In the genomic region with DNA sequence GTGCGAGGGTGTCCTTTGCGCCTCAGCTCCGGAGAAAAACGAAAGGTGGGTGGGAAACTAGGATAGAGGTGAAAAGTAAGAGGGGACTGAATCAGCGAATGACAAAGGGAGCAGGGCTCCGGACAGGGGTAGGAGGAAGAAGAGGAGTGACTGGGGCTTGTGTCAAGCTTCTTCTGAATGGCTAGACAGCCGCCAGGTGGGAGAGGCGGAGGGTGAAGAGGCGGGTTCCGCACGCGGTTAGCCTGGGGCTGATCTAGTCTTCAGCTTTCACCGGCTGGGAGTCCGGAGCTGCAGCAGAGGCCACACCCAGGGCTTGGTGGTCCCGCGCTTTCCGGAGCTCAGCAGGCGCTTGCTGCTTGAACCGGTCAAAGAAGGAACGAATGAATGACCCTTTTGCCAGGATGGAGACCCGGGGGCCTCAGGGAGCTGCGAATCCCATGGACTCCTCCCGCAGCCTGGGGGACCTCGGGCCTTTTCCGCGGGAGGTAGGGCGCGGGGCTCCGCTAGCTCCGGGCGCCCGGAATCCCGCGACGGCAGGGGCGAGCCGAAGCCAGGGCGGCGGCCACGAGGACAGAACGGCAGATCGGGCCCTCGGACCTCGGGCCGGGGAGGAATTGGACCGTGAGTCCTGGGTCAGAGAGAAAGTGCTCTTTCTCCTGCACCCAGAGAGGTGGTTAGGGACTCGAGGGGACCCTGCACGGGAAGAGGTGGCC, we compare ENCODE assay signal across 8 cellular contexts. TPM values are rescaled to one million over a fixed set of nuclear protein-coding genes. Genes with fewer than 3 reads are reported as not detected.
DNase-seq lines count a peak whose midpoint lies in the region; ATAC-seq and TF ChIP-seq lines count a peak whose summit lies in the region.

Gene C6orf141, plus strand, starts transcription at position 256 of the 713 bp plus-strand sequence. Its CDS starts 125 bp downstream, at position 381.

- peak within 1 kb of the TSS; percentile 15 for H3K4me3 ChIP-seq in lung
- H3K4me3 ChIP-seq in testis: peak within 1 kb of the TSS; percentile 58 to 62

- no peak within 1 kb of the TSS for H3K27ac ChIP-seq in CD4-positive, alpha-beta T cell (ENCODE audit: low read depth, low read length)
- no peak within 1 kb of the TSS for H3K27ac ChIP-seq in lung (ENCODE audit: low read depth in 1 of 2, low read length in 1 of 2)
- peak within 1 kb of the TSS; percentile 51 to 55 for H3K27ac ChIP-seq in testis

- CTCF ChIA-PET in CD4-positive, alpha-beta T cell (lab: Charles Lee): no interaction called here

- H3K9me3 Mint-ChIP-seq in CD4-positive, alpha-beta T cell: no peaks in the 10 kb centered on the region
- no peaks in the 10 kb centered on the region for H3K9me3 Mint-ChIP-seq in chondrocyte (ENCODE audit: low read depth)

- TF ChIP-seq CTCF in CD4-positive, alpha-beta T cell (IDR thresholded peaks at IDR 0.05): no peak
- TF ChIP-seq CTCF in chondrocyte (IDR thresholded peaks at IDR 0.05) (no peak), lung (IDR thresholded peaks at IDR 0.05; ENCODE audit: control extremely low read depth, extremely low read depth) (no peak), testis (IDR thresholded peaks at IDR 0.05) (no peak)

- H3K4me3 Mint-ChIP-seq in CD4-positive, alpha-beta T cell: peak within 1 kb of the TSS; percentile 74
- H3K4me3 Mint-ChIP-seq in chondrocyte (ENCODE audit: unreplicated experiment): peak within 1 kb of the TSS; percentile 60

- H3K4me1 ChIP-seq in lung (ENCODE audit: control insufficient read depth in 2 of 2, insufficient read depth in 2 of 2, low read length in 2 of 2) (peaks cover 2 to 3% of the 10 kb centered on the region in 2 donors), testis (peaks cover 8% of the 10 kb centered on the region)

- H3K9me3 ChIP-seq in CD4-positive, alpha-beta T cell (ENCODE audit: control insufficient read depth, low read length): no peaks in the 10 kb centered on the region
- no peaks in the 10 kb centered on the region for H3K9me3 ChIP-seq in lung (ENCODE audit: control insufficient read depth in 2 of 2, insufficient read depth in 1 of 2, low read length in 1 of 2)
- no peaks in the 10 kb centered on the region for H3K9me3 ChIP-seq in testis

- H3K27ac Mint-ChIP-seq in CD4-positive, alpha-beta T cell: no peak within 1 kb of the TSS
- H3K27ac Mint-ChIP-seq in chondrocyte (ENCODE audit: unreplicated experiment): no peak within 1 kb of the TSS

- DNase-seq in CD4-positive, alpha-beta T cell: no peak
- DNase-seq in RPMI7951 (ENCODE audit: low read depth) (peak; percentile 26), chondrocyte (ENCODE audit: low spot score) (no peak), lung (ENCODE audit: low spot score) (peak; percentile 44), testis (peak; percentile 82), germinal center (ENCODE audit: low spot score) (no peak)

- H3K27me3 ChIP-seq in CD4-positive, alpha-beta T cell (ENCODE audit: control insufficient read depth, insufficient read depth, low read length): peaks cover 27% of the 10 kb centered on the region
- H3K27me3 ChIP-seq in lung (ENCODE audit: control insufficient read depth, insufficient read depth) (no peaks in the 10 kb centered on the region), testis (no peaks in the 10 kb centered on the region)

- ATAC-seq in CD4-positive, alpha-beta T cell (ENCODE audit: poor library complexity): no peak
- peak; percentile 81 for ATAC-seq in GM19324 (IDR thresholded peaks at IDR 0.05; ENCODE audit: low FRiP score, unreplicated experiment)
- ATAC-seq in HG03175 (IDR thresholded peaks at IDR 0.05; ENCODE audit: unreplicated experiment): peak; percentile 64
- ATAC-seq in lung (ENCODE audit: insufficient read depth, low FRiP score): peak; percentile 76

- no peaks in the 10 kb centered on the region for H3K36me3 Mint-ChIP-seq in CD4-positive, alpha-beta T cell (ENCODE audit: low read depth)
- no peaks in the 10 kb centered on the region for H3K36me3 Mint-ChIP-seq in chondrocyte (ENCODE audit: low read depth)

- POLR2A ChIA-PET in CD4-positive, alpha-beta T cell (lab: Charles Lee): no interaction called here

- peaks cover 52% of the 10 kb centered on the region for H3K27me3 Mint-ChIP-seq in CD4-positive, alpha-beta T cell
- H3K27me3 Mint-ChIP-seq in chondrocyte (ENCODE audit: low read depth): peaks cover 49% of the 10 kb centered on the region

- intact Hi-C loops in CD4-positive, alpha-beta T cell (cut with DNase I, micrococcal nuclease): no loop called here
- intact Hi-C loops in testis (cut with DNase I; ENCODE audit: low total_unique reads): no loop called here

- peaks cover 17% of the 10 kb centered on the region for H3K4me1 Mint-ChIP-seq in CD4-positive, alpha-beta T cell (ENCODE audit: low read depth)
- peaks cover 18% of the 10 kb centered on the region for H3K4me1 Mint-ChIP-seq in chondrocyte (ENCODE audit: low read depth)

- WGBS in lung, 2 donors: 0 to 2% methylated on average over 48 of the region's 48 CpGs
- WGBS in testis, 2 donors: 1 to 4% methylated on average over 12 to 48 of the region's 48 CpGs

- TF ChIP-seq POLR2A in testis (IDR thresholded peaks at IDR 0.05): no peak

- H3K36me3 ChIP-seq in lung (ENCODE audit: control insufficient read depth in 2 of 2, insufficient read depth in 2 of 2, low read length in 2 of 2): no peaks in the 10 kb centered on the region
- H3K36me3 ChIP-seq in testis (ENCODE audit: low read depth, missing control alignments): no peaks in the 10 kb centered on the region

RNA-seq across cellular contexts. Expression of gene C6orf141, which starts in this region (rescaled TPM):
- total RNA-seq in CD4-positive, alpha-beta T cell: not detected
- total RNA-seq in RPMI7951 (2014; rRNA removed; shearing (Covaris generic)): 0.20 and 0.60 TPM in 2 replicates
- not detected in 3 replicates for total RNA-seq in chondrocyte
- 1 to 10 TPM; 4.0 to 4.5 TPM for total RNA-seq in lung
- polyA plus RNA-seq in lung: 1 to 10 TPM in 1 of 2 donors, under 1 TPM in 1; 0.73 to 6.1 TPM
- 10 to 100 TPM; 41.3 to 58.4 TPM for total RNA-seq in testis
- polyA plus RNA-seq in testis (ENCODE audit: insufficient read depth, low read depth, low replicate concordance): 11.3 TPM

Comparison
In these comparisons a context has a peak if more than half of its experiments do, and no peak if none do; other contexts are left out.
1. RNA of gene C6orf141 (total RNA-seq): 41.3 to 58.4 TPM in testis; 4.0 to 4.5 TPM in lung, 0.20 to 0.60 TPM in RPMI7951, not detected in CD4-positive, alpha-beta T cell and not detected in chondrocyte; every median in the first group is over 4 times any median in the second.
2. Peak in DNase-seq in RPMI7951; RNA of the gene not detected or under 1 TPM.
3. DNase-seq: peak in lung (single experiment) and testis (single experiment); none in CD4-positive, alpha-beta T cell (0 of 10), chondrocyte (single experiment) and germinal center (single experiment).
4. H3K27ac ChIP-seq: peak in testis (2 of 2); none in CD4-positive, alpha-beta T cell (single experiment) and lung (0 of 2).